8 cellular contexts compared by ENCODE assay signal in genomic region chr2:188524519-188525113, GRCh38.
A peak's percentile ranks its signal among the peaks of the same experiment; 100 is the strongest.
DNase-seq lines count a peak whose midpoint lies in the region; ATAC-seq and TF ChIP-seq lines count a peak whose summit lies in the region.

No MANE protein-coding gene starts in this region.

- no peaks in the 10 kb centered on the region for H3K27me3 ChIP-seq in tibial nerve

- ATAC-seq in GM18870 (IDR thresholded peaks at IDR 0.05; ENCODE audit: unreplicated experiment) (peak; percentile 81), HG03342 (IDR thresholded peaks at IDR 0.05; ENCODE audit: unreplicated experiment) (peak; percentile 89), left lobe of liver (peak; percentile 79)
- no peak for ATAC-seq in activated CD8-positive, alpha-beta memory T cell treated with anti-CD3 and anti-CD28 coated beads, Interleukin-2, amount 10 ng/mL, durations not matched to agents 7 days and 5 days

- peaks cover 7% of the 10 kb centered on the region for H3K4me1 Mint-ChIP-seq in MCF 10A (ENCODE audit: insufficient read depth, unreplicated experiment)
- no peaks in the 10 kb centered on the region for H3K4me1 Mint-ChIP-seq in activated CD8-positive, alpha-beta memory T cell treated with anti-CD3 and anti-CD28 coated beads, Interleukin-2, amount 10 ng/mL, durations not matched to agents 7 days and 5 days

- H3K27me3 Mint-ChIP-seq in MCF 10A (ENCODE audit: insufficient read depth, unreplicated experiment) = no peaks in the 10 kb centered on the region
- no peaks in the 10 kb centered on the region for H3K27me3 Mint-ChIP-seq in activated CD8-positive, alpha-beta memory T cell treated with anti-CD3 and anti-CD28 coated beads, Interleukin-2, amount 10 ng/mL, durations not matched to agents 7 days and 5 days

- no peak overlapping the region for H3K4me3 ChIP-seq in tibial nerve

- POLR2A ChIA-PET in MCF 10A (lab: Yijun Ruan, JAX) = interaction anchor here (0.6 to 2.9 kb wide), 3 partner anchors 84 to 459 kb away, joined by 3 to 10 read pairs (median 4); no protein-coding TSS in a partner anchor

- no peak overlapping the region for H3K27ac Mint-ChIP-seq in MCF 10A (ENCODE audit: low read depth, unreplicated experiment)
- no peak overlapping the region for H3K27ac Mint-ChIP-seq in activated CD8-positive, alpha-beta memory T cell treated with anti-CD3 and anti-CD28 coated beads, Interleukin-2, amount 10 ng/mL, durations not matched to agents 7 days and 5 days

- peaks cover 0 to 47% (median 11%) of the 10 kb centered on the region in 4 donors for H3K4me1 ChIP-seq in tibial nerve

- intact Hi-C loops in MCF 10A (cut with micrococcal nuclease) = loop anchor here (1.0 to 10.0 kb wide), 5 partner anchors 460 to 888 kb away; no protein-coding TSS in a partner anchor

- H3K36me3 ChIP-seq in tibial nerve = no peaks in the 10 kb centered on the region

- CTCF ChIA-PET in MCF 10A (lab: Yijun Ruan, JAX) = interaction anchor here (0.6 to 11.5 kb wide), 23 partner anchors 13 to 1022 kb away, joined by 3 to 176 read pairs (median 3); partner anchors contain the start of gene COL3A1
- CTCF ChIA-PET in activated CD8-positive, alpha-beta memory T cell treated with anti-CD3 and anti-CD28 coated beads, Interleukin-2, amount 10 ng/mL, durations not matched to agents 7 days and 5 days (lab: Charles Lee) = interaction anchor here (0.8 to 1.2 kb wide), 2 partner anchors 780 to 883 kb away, joined by 3 read pairs; no protein-coding TSS in a partner anchor

- H3K9me3 Mint-ChIP-seq in MCF 10A (ENCODE audit: unreplicated experiment) = no peaks in the 10 kb centered on the region
- H3K9me3 Mint-ChIP-seq in activated CD8-positive, alpha-beta memory T cell treated with anti-CD3 and anti-CD28 coated beads, Interleukin-2, amount 10 ng/mL, durations not matched to agents 7 days and 5 days (ENCODE audit: low read depth) = no peaks in the 10 kb centered on the region

- no peaks in the 10 kb centered on the region for H3K9me3 ChIP-seq in tibial nerve

- H3K4me3 Mint-ChIP-seq in MCF 10A (ENCODE audit: unreplicated experiment) = no peak overlapping the region
- H3K4me3 Mint-ChIP-seq in activated CD8-positive, alpha-beta memory T cell treated with anti-CD3 and anti-CD28 coated beads, Interleukin-2, amount 10 ng/mL, durations not matched to agents 7 days and 5 days = no peak overlapping the region

- no TSS peak for BruUV-seq in MCF 10A (replicated peaks; lab: Mats Ljungman, UMichigan)

- DNase-seq in D341Med (ENCODE audit: low spot score) = peak; percentile 40
- DNase-seq in NCI-H82 (lab: John Stamatoyannopoulos, UW) = peak; percentile 76
- DNase-seq in MCF 10A (ENCODE audit: unreplicated experiment) = peak; percentile 67
- no peak for DNase-seq in left lobe of liver (ENCODE audit: low spot score)
- peak in 1 of 2 donors; percentile 46 for DNase-seq in tibial nerve (ENCODE audit: low spot score in 2 of 2)
- no peak for DNase-seq in activated CD8-positive, alpha-beta memory T cell treated with anti-CD3 and anti-CD28 coated beads, Interleukin-2, amount 10 ng/mL, durations not matched to agents 7 days and 5 days

- peak in 1 of 2 donors; percentile 30 for TF ChIP-seq EP300 in tibial nerve (IDR thresholded peaks at IDR 0.05)

- H3K27ac ChIP-seq in tibial nerve = peak overlapping the region in 2 of 4 donors; percentile 32 to 77

- TF ChIP-seq CTCF in MCF 10A (IDR thresholded peaks at IDR 0.05; ENCODE audit: unreplicated experiment) (peak; percentile 73), tibial nerve (IDR thresholded peaks at IDR 0.05) (peak; percentile 57 to 83 (median 67))

- no peak for TF ChIP-seq POLR2A in tibial nerve (IDR thresholded peaks at IDR 0.05)

- no peaks in the 10 kb centered on the region for H3K36me3 Mint-ChIP-seq in MCF 10A (ENCODE audit: insufficient read depth, unreplicated experiment)
- no peaks in the 10 kb centered on the region for H3K36me3 Mint-ChIP-seq in activated CD8-positive, alpha-beta memory T cell treated with anti-CD3 and anti-CD28 coated beads, Interleukin-2, amount 10 ng/mL, durations not matched to agents 7 days and 5 days

- 2 to 4% methylated on average over 2 of the region's 2 CpGs for WGBS in tibial nerve, 2 donors

Comparison
In these comparisons a context has a peak if more than half of its experiments do, and no peak if none do; other contexts are left out.
1. DNase-seq: peak in D341Med (single experiment), NCI-H82 (single experiment) and MCF 10A (single experiment); none in left lobe of liver (single experiment) and activated CD8-positive, alpha-beta memory T cell treated with anti-CD3 and anti-CD28 coated beads, Interleukin-2, amount 10 ng/mL, durations not matched to agents 7 days and 5 days (single experiment).